ENCODE assay signal across 1 cellular context in genomic region chr1:200896571-200897187, GRCh38.
TF ChIP-seq lines count a peak whose summit lies in the region.

No MANE protein-coding gene starts in this region.

TF ChIP-seq in HepG2, 621 proteins besides CTCF, POLR2A, EP300 and RAD21 (continued from another document and continues in another):
- TF ChIP-seq ZNF280B (CRISPR knock-in tag; IDR thresholded peaks at IDR 0.05; ENCODE audit: borderline replicate concordance): no peak
- peak; percentile 62 for TF ChIP-seq ZFX (CRISPR knock-in tag; IDR thresholded peaks at IDR 0.05; ENCODE audit: low read depth)
- TF ChIP-seq ZNF773 (CRISPR knock-in tag; IDR thresholded peaks at IDR 0.05; ENCODE audit: borderline replicate concordance): no peak
- TF ChIP-seq, protein P1, sequence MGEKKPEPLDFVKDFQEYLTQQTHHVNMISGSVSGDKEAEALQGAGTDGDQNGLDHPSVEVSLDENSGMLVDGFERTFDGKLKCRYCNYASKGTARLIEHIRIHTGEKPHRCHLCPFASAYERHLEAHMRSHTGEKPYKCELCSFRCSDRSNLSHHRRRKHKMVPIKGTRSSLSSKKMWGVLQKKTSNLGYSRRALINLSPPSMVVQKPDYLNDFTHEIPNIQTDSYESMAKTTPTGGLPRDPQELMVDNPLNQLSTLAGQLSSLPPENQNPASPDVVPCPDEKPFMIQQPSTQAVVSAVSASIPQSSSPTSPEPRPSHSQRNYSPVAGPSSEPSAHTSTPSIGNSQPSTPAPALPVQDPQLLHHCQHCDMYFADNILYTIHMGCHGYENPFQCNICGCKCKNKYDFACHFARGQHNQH (CRISPR knock-in tag; IDR thresholded peaks at IDR 0.05): peak; percentile 83
- peak; percentile 86 for TF ChIP-seq ZNF205 (CRISPR knock-in tag; IDR thresholded peaks at IDR 0.05)
- TF ChIP-seq, protein P2, sequence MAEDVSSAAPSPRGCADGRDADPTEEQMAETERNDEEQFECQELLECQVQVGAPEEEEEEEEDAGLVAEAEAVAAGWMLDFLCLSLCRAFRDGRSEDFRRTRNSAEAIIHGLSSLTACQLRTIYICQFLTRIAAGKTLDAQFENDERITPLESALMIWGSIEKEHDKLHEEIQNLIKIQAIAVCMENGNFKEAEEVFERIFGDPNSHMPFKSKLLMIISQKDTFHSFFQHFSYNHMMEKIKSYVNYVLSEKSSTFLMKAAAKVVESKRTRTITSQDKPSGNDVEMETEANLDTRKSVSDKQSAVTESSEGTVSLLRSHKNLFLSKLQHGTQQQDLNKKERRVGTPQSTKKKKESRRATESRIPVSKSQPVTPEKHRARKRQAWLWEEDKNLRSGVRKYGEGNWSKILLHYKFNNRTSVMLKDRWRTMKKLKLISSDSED (CRISPR knock-in tag; IDR thresholded peaks at IDR 0.05): no peak
- no peak for TF ChIP-seq ZNF841 (CRISPR knock-in tag; IDR thresholded peaks at IDR 0.05; ENCODE audit: borderline replicate concordance)
- TF ChIP-seq, protein P3, sequence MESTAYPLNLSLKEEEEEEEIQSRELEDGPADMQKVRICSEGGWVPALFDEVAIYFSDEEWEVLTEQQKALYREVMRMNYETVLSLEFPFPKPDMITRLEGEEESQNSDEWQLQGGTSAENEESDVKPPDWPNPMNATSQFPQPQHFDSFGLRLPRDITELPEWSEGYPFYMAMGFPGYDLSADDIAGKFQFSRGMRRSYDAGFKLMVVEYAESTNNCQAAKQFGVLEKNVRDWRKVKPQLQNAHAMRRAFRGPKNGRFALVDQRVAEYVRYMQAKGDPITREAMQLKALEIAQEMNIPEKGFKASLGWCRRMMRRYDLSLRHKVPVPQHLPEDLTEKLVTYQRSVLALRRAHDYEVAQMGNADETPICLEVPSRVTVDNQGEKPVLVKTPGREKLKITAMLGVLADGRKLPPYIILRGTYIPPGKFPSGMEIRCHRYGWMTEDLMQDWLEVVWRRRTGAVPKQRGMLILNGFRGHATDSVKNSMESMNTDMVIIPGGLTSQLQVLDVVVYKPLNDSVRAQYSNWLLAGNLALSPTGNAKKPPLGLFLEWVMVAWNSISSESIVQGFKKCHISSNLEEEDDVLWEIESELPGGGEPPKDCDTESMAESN (CRISPR knock-in tag; conservative IDR thresholded peaks at IDR 0.05): peak; percentile 28; the same call in 1 of the 2 replicates
- TF ChIP-seq SIX4 (CRISPR knock-in tag; IDR thresholded peaks at IDR 0.05): peak; percentile 53; the same call in 1 of the 2 replicates
- peak; percentile 94 for TF ChIP-seq PAXIP1 (CRISPR knock-in tag; conservative IDR thresholded peaks at IDR 0.05)
- no peak for TF ChIP-seq TOPORS (CRISPR knock-in tag; IDR thresholded peaks at IDR 0.05)
- TF ChIP-seq FOSL1 (CRISPR knock-in tag; IDR thresholded peaks at IDR 0.05; ENCODE audit: borderline replicate concordance): peak; percentile 91
- TF ChIP-seq ZFP90 (CRISPR knock-in tag; IDR thresholded peaks at IDR 0.05; ENCODE audit: borderline replicate concordance): peak; percentile 62; the same call in 1 of the 2 replicates
- TF ChIP-seq, protein P4, sequence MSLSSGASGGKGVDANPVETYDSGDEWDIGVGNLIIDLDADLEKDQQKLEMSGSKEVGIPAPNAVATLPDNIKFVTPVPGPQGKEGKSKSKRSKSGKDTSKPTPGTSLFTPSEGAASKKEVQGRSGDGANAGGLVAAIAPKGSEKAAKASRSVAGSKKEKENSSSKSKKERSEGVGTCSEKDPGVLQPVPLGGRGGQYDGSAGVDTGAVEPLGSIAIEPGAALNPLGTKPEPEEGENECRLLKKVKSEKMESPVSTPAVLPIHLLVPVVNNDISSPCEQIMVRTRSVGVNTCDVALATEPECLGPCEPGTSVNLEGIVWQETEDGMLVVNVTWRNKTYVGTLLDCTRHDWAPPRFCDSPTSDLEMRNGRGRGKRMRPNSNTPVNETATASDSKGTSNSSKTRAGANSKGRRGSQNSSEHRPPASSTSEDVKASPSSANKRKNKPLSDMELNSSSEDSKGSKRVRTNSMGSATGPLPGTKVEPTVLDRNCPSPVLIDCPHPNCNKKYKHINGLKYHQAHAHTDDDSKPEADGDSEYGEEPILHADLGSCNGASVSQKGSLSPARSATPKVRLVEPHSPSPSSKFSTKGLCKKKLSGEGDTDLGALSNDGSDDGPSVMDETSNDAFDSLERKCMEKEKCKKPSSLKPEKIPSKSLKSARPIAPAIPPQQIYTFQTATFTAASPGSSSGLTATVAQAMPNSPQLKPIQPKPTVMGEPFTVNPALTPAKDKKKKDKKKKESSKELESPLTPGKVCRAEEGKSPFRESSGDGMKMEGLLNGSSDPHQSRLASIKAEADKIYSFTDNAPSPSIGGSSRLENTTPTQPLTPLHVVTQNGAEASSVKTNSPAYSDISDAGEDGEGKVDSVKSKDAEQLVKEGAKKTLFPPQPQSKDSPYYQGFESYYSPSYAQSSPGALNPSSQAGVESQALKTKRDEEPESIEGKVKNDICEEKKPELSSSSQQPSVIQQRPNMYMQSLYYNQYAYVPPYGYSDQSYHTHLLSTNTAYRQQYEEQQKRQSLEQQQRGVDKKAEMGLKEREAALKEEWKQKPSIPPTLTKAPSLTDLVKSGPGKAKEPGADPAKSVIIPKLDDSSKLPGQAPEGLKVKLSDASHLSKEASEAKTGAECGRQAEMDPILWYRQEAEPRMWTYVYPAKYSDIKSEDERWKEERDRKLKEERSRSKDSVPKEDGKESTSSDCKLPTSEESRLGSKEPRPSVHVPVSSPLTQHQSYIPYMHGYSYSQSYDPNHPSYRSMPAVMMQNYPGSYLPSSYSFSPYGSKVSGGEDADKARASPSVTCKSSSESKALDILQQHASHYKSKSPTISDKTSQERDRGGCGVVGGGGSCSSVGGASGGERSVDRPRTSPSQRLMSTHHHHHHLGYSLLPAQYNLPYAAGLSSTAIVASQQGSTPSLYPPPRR (CRISPR knock-in tag; IDR thresholded peaks at IDR 0.05; ENCODE audit: borderline replicate concordance): peak; percentile 73; the same call in 1 of the 2 replicates
- TF ChIP-seq ZBTB20 (CRISPR knock-in tag; IDR thresholded peaks at IDR 0.05; ENCODE audit: borderline replicate concordance, low read depth): peak; percentile 79
- 0 out of 2 replicates have a peak, but pooled peaks have one; percentile 42 for TF ChIP-seq ZNF792 (CRISPR knock-in tag; IDR thresholded peaks at IDR 0.05)
- TF ChIP-seq YEATS2 (CRISPR knock-in tag; IDR thresholded peaks at IDR 0.05; ENCODE audit: borderline replicate concordance): no peak; the same call in 1 of the 2 replicates
- peak; percentile 52; the same call in 1 of the 2 replicates for TF ChIP-seq ZNF615 (CRISPR knock-in tag; IDR thresholded peaks at IDR 0.05; ENCODE audit: borderline replicate concordance)
- TF ChIP-seq FOXK2 (IDR thresholded peaks at IDR 0.05): 0 out of 2 replicates have a peak, but pooled peaks have one; percentile 15
- no peak for TF ChIP-seq FOXM1 (CRISPR knock-in tag; IDR thresholded peaks at IDR 0.05)
- no peak for TF ChIP-seq SCMH1 (CRISPR knock-in tag; IDR thresholded peaks at IDR 0.05; ENCODE audit: borderline replicate concordance)
- no peak for TF ChIP-seq PBX3 (CRISPR knock-in tag; IDR thresholded peaks at IDR 0.05; ENCODE audit: borderline replicate concordance)
- TF ChIP-seq ARID2 (CRISPR knock-in tag; IDR thresholded peaks at IDR 0.05; ENCODE audit: borderline replicate concordance): 0 out of 2 replicates have a peak, but pooled peaks have one; percentile 30
- peak; percentile 34; the same call in 1 of the 2 replicates for TF ChIP-seq ZBTB38 (CRISPR knock-in tag; IDR thresholded peaks at IDR 0.05)
- TF ChIP-seq CSRNP1 (CRISPR knock-in tag; IDR thresholded peaks at IDR 0.05): 0 out of 2 replicates have a peak, but pooled peaks have one; percentile 29
- TF ChIP-seq XRCC5 (optimal IDR thresholded peaks at IDR 0.05; ENCODE audit: low read length): peak; percentile 55
- no peak for TF ChIP-seq ZNF660 (CRISPR knock-in tag; IDR thresholded peaks at IDR 0.05; ENCODE audit: borderline replicate concordance, low read depth)
- TF ChIP-seq, protein P5, sequence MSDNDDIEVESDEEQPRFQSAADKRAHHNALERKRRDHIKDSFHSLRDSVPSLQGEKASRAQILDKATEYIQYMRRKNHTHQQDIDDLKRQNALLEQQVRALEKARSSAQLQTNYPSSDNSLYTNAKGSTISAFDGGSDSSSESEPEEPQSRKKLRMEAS (IDR thresholded peaks at IDR 0.05): peak; percentile 67
- no peak for TF ChIP-seq BCL3 (CRISPR knock-in tag; IDR thresholded peaks at IDR 0.05)
- TF ChIP-seq ZNF253 (CRISPR knock-in tag; IDR thresholded peaks at IDR 0.05; ENCODE audit: borderline replicate concordance): no peak
- peak; percentile 91 for TF ChIP-seq RXRA (CRISPR knock-in tag; IDR thresholded peaks at IDR 0.05)
- no peak for TF ChIP-seq ZNF550 (CRISPR knock-in tag; IDR thresholded peaks at IDR 0.05; ENCODE audit: borderline replicate concordance)
- TF ChIP-seq ZNF552 (CRISPR knock-in tag; IDR thresholded peaks at IDR 0.05; ENCODE audit: borderline replicate concordance): peak; percentile 48; the same call in 1 of the 2 replicates
- no peak for TF ChIP-seq HNRNPUL1 (IDR thresholded peaks at IDR 0.05; ENCODE audit: low read depth, low read length)
